29 cellular contexts compared by ENCODE assay signal in the genomic region with DNA sequence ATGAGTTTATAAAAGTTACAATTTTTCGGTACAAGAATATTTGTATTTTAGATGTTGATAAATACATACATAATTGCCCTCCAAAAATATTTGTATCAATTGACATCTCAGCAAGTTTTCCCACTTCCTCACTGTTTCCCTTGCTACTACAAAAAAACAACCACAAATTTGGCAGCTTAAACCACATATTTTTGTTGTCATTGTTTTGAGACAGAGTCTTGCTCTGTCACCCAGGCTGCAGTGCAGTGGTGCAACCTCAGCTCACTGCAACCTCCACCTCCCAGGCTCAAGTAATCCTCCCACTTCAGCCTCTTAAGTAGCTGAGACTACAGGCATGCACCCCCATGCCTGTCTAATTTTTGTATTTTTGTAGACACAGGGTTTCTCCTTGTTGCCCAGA.
"Had no signal": no experiment of that assay in that cellular context is flagged by ENCODE, and none has a peak within 500 bp of the region (broad histone marks: within the 10 kb centered on the region; RNA-seq: fewer than 3 reads in every experiment).

No MANE protein-coding gene starts in this region.

- H3K36me3 Mint-ChIP-seq: memory B cell; naive B cell; stimulated activated effector memory CD8-positive, alpha-beta T cell treated with anti-CD3 and anti-CD28 coated beads, Interleukin-12 subunit alpha, Interleukin-12 subunit beta, amount 100 ng/mL, for 72 hours had no signal

- H3K9me3 Mint-ChIP-seq: endodermal cell had no signal

- DNase-seq: colonic mucosa; effector CD8-positive, alpha-beta T cell; endodermal cell; foreskin fibroblast; gastrocnemius medialis; head of caudate nucleus; kidney; mucosa of descending colon; naive B cell; nephron progenitor cell; nucleus accumbens; right cardiac atrium; sigmoid colon; stimulated activated CD4-positive, alpha-beta T cell treated with anti-CD3 and anti-CD28 coated beads, Interleukin-2, amount 100 ng/mL, for 24 hours; stimulated activated CD4-positive, alpha-beta T cell treated with anti-CD3 and anti-CD28 coated beads, Interleukin-4, amount 100 ng/mL, for 24 hours; stimulated activated naive CD4-positive, alpha-beta T cell treated with Interleukin-2 at 50 U/mL for 16 hours; stomach; tibial artery; upper lobe of left lung had no signal

- H3K4me1 ChIP-seq: colonic mucosa, gastrocnemius medialis, stomach, upper lobe of left lung had no signal

- H3K27me3 ChIP-seq: colonic mucosa, gastrocnemius medialis, sigmoid colon, stomach, tibial artery, upper lobe of left lung had no signal

- H3K27ac Mint-ChIP-seq: dendritic cell treated with granulocyte-macrophage colony-stimulating factor and Interleukin-4, amounts not matched to agents 40 ng/mL and 50 ng/mL, for 4 days; endodermal cell; memory B cell; naive B cell; nephron progenitor cell; stimulated activated effector memory CD8-positive, alpha-beta T cell treated with anti-CD3 and anti-CD28 coated beads, Interleukin-12 subunit alpha, Interleukin-12 subunit beta, amount 100 ng/mL, for 72 hours had no signal

- H3K4me3 ChIP-seq: colonic mucosa, gastrocnemius medialis, lung, mucosa of descending colon, prostate gland, sigmoid colon, stomach, tibial artery, upper lobe of left lung had no signal

- H3K4me1 Mint-ChIP-seq: memory B cell; naive B cell; stimulated activated effector memory CD8-positive, alpha-beta T cell treated with anti-CD3 and anti-CD28 coated beads, Interleukin-12 subunit alpha, Interleukin-12 subunit beta, amount 100 ng/mL, for 72 hours had no signal

- H3K27me3 Mint-ChIP-seq: dendritic cell treated with granulocyte-macrophage colony-stimulating factor and Interleukin-4, amounts not matched to agents 40 ng/mL and 50 ng/mL, for 4 days; memory B cell; naive B cell had no signal

- ATAC-seq: esophagus mucosa; gastrocnemius medialis; left lobe of liver; mucosa of descending colon; right cardiac atrium; stimulated activated effector memory CD8-positive, alpha-beta T cell treated with anti-CD3 and anti-CD28 coated beads, Interleukin-12 subunit alpha, Interleukin-12 subunit beta, amount 100 ng/mL, for 72 hours had no signal

- H3K4me3 Mint-ChIP-seq: dendritic cell treated with granulocyte-macrophage colony-stimulating factor and Interleukin-4, amounts not matched to agents 40 ng/mL and 50 ng/mL, for 4 days; endodermal cell; memory B cell; mesothelial cell of epicardium; naive B cell; nephron progenitor cell; stimulated activated effector memory CD8-positive, alpha-beta T cell treated with anti-CD3 and anti-CD28 coated beads, Interleukin-12 subunit alpha, Interleukin-12 subunit beta, amount 100 ng/mL, for 72 hours had no signal

- H3K9me3 ChIP-seq: colonic mucosa, gastrocnemius medialis, mucosa of descending colon, prostate gland, sigmoid colon, stomach, tibial artery, upper lobe of left lung had no signal

- H3K27ac ChIP-seq: colonic mucosa, epithelial cell of prostate, gastrocnemius medialis, prostate gland, sigmoid colon, stomach, tibial artery, upper lobe of left lung had no signal

- FAIRE-seq: kidney, urothelium cell line had no signal

- H3K36me3 ChIP-seq: colonic mucosa, gastrocnemius medialis, prostate gland, sigmoid colon, stomach, tibial artery, upper lobe of left lung had no signal
